8 cellular contexts compared by ENCODE assay signal in genomic region chr2:240585681-240586197, GRCh38. TPM values are rescaled to one million over a fixed set of nuclear protein-coding genes. Genes with fewer than 3 reads are reported as not detected.
DNase-seq lines count a peak whose midpoint lies in the region; ATAC-seq and TF ChIP-seq lines count a peak whose summit lies in the region.

No MANE protein-coding gene starts in this region.

- peaks cover 42% of the 10 kb centered on the region for H3K36me3 Mint-ChIP-seq in CD4-positive, alpha-beta T cell (ENCODE audit: low read depth)

- no peak for TF ChIP-seq CTCF in CD4-positive, alpha-beta T cell (IDR thresholded peaks at IDR 0.05)
- no peak for TF ChIP-seq CTCF in esophagus muscularis mucosa (IDR thresholded peaks at IDR 0.05)

- TF ChIP-seq EP300 in esophagus muscularis mucosa (IDR thresholded peaks at IDR 0.05) = no peak

- H3K4me1 ChIP-seq in SJCRH30 = peaks cover 9% of the 10 kb centered on the region
- peaks cover 37 to 59% (median 45%) of the 10 kb centered on the region in 4 donors for H3K4me1 ChIP-seq in esophagus muscularis mucosa
- peaks cover 29% of the 10 kb centered on the region for H3K4me1 ChIP-seq in neuron (ENCODE audit: insufficient read depth, low read length)

- peak overlapping the region; percentile 90 for H3K27ac Mint-ChIP-seq in CD4-positive, alpha-beta T cell

- 5% methylated on average over 16 of the region's 20 CpGs for WGBS in esophagus muscularis mucosa

- peak overlapping the region; percentile 55 for H2AFZ ChIP-seq in neuron (ENCODE audit: low read depth, low read length)

- H3K27me3 ChIP-seq in CD4-positive, alpha-beta T cell (ENCODE audit: control insufficient read depth, insufficient read depth, low read length) = no peaks in the 10 kb centered on the region
- H3K27me3 ChIP-seq in SJCRH30 (no peaks in the 10 kb centered on the region), esophagus muscularis mucosa (no peaks in the 10 kb centered on the region), neuron (ENCODE audit: insufficient read depth, low read length) (no peaks in the 10 kb centered on the region)

- H3K4me1 Mint-ChIP-seq in CD4-positive, alpha-beta T cell (ENCODE audit: low read depth) = peaks cover 50% of the 10 kb centered on the region

- intact Hi-C loops in CD4-positive, alpha-beta T cell (cut with DNase I, micrococcal nuclease) = loop anchor here (1.0 to 10.0 kb wide), 14 partner anchors 16 to 1102 kb away; partner anchors contain the start of genes ATG4B (in 1 of the 2), DTYMK (in 1 of the 2), GPC1 (in 1 of the 2) and MTERF4 (in 1 of the 2)
- intact Hi-C loops in esophagus muscularis mucosa (cut with DNase I) = no loop called here

- CTCF ChIA-PET in CD4-positive, alpha-beta T cell (lab: Charles Lee) = interaction anchor here (1.3 to 3.6 kb wide), 7 partner anchors 17 to 72 kb away, joined by 3 to 40 read pairs (median 10); partner anchors contain the start of genes DUSP28 and RNPEPL1

- DNase-seq in CD4-positive, alpha-beta T cell = no peak
- no peak for DNase-seq in SJCRH30
- no peak for DNase-seq in esophagus muscularis mucosa (ENCODE audit: extremely low spot score)
- DNase-seq in iPS-NIHi7 (ENCODE audit: extremely low spot score) = no peak

- POLR2A ChIA-PET in CD4-positive, alpha-beta T cell (lab: Charles Lee) = interaction anchor here (1.0 to 6.1 kb wide), 12 partner anchors 9 to 1101 kb away, joined by 3 to 224 read pairs (median 6); partner anchors contain the start of genes DTYMK, DUSP28, GPC1 and GPR35

- H3K27ac ChIP-seq in CD4-positive, alpha-beta T cell (ENCODE audit: low read depth, low read length) = peak overlapping the region; percentile 90
- H3K27ac ChIP-seq in SJCRH30 (peak overlapping the region; percentile 82), esophagus muscularis mucosa (replicated peaks in 1 of 4) (peak overlapping the region; percentile 91 to 94 (median 93))

- peak overlapping the region; percentile 95 for H3K4me3 Mint-ChIP-seq in CD4-positive, alpha-beta T cell

- H3K9me3 Mint-ChIP-seq in CD4-positive, alpha-beta T cell = no peaks in the 10 kb centered on the region

- H3K9me3 ChIP-seq in CD4-positive, alpha-beta T cell (ENCODE audit: control insufficient read depth, low read length) = no peaks in the 10 kb centered on the region
- H3K9me3 ChIP-seq in SJCRH30 (replicated peaks) = peaks cover 3% of the 10 kb centered on the region; the same call in 1 of the 2 replicates
- peaks cover 0 to 3% (median 0%) of the 10 kb centered on the region in 4 donors for H3K9me3 ChIP-seq in esophagus muscularis mucosa
- H3K9me3 ChIP-seq in neuron (ENCODE audit: low read length) = peaks cover 4% of the 10 kb centered on the region

- H3K4me3 ChIP-seq in SJCRH30 = peak overlapping the region; percentile 84
- H3K4me3 ChIP-seq in esophagus muscularis mucosa = peak overlapping the region; percentile 80 to 91 (median 86)
- H3K4me3 ChIP-seq in neuron (ENCODE audit: low read length) = peak overlapping the region; percentile 97

- no peak for ATAC-seq in CD4-positive, alpha-beta T cell (ENCODE audit: poor library complexity)
- ATAC-seq in activated CD4-positive, CD25-positive, alpha-beta regulatory T cell treated with anti-CD3 and anti-CD28 coated beads, Interleukin-2, amount 50 U/mL, for 24 hours = no peak
- no peak for ATAC-seq in GM19455 (IDR thresholded peaks at IDR 0.05; ENCODE audit: unreplicated experiment)
- no peak for ATAC-seq in HG03039 (IDR thresholded peaks at IDR 0.05; ENCODE audit: unreplicated experiment)

- TF ChIP-seq POLR2A in esophagus muscularis mucosa (IDR thresholded peaks at IDR 0.05; ENCODE audit: low read depth) = peak; percentile 45

- H3K27me3 Mint-ChIP-seq in CD4-positive, alpha-beta T cell = no peaks in the 10 kb centered on the region

- no peaks in the 10 kb centered on the region; the same call in 1 of the 2 replicates for H3K36me3 ChIP-seq in SJCRH30
- peaks cover 7 to 17% (median 17%) of the 10 kb centered on the region in 4 donors for H3K36me3 ChIP-seq in esophagus muscularis mucosa
- H3K36me3 ChIP-seq in neuron (ENCODE audit: insufficient read depth, low read length) = peaks cover 13% of the 10 kb centered on the region

RNA-seq across cellular contexts. Expression of gene CAPN10, which starts 0.8 kb away (rescaled TPM):
- total RNA-seq in CD4-positive, alpha-beta T cell = 10 to 100 TPM; 40.6 to 42.1 TPM
- total RNA-seq in SJCRH30 (2014; rRNA removed; shearing (Covaris generic)) = 23.1 and 27.4 TPM in 2 replicates
- 10 to 100 TPM; 16.7 to 29.2 (median 19.6) TPM for total RNA-seq in esophagus muscularis mucosa

RNA-seq across cellular contexts. Expression of gene RNPEPL1, which starts 17.5 kb away (rescaled TPM):
- total RNA-seq in CD4-positive, alpha-beta T cell = 10 to 100 TPM; 73.0 to 78.8 TPM
- total RNA-seq in SJCRH30 (2014; rRNA removed; shearing (Covaris generic)) = 6.0 and 8.4 TPM in 2 replicates
- 100 to 1,000 TPM in 1 of 4 donors, 10 to 100 TPM in 3; 57.3 to 135 (median 70.2) TPM for total RNA-seq in esophagus muscularis mucosa

RNA-seq across cellular contexts. Expression of gene DUSP28, which starts 25.6 kb away (rescaled TPM):
- total RNA-seq in CD4-positive, alpha-beta T cell = 10 to 100 TPM; 18.3 to 18.9 TPM
- 9.3 and 11.3 TPM in 2 replicates for total RNA-seq in SJCRH30 (2014; rRNA removed; shearing (Covaris generic))
- 1 to 10 TPM; 3.8 to 7.3 (median 4.8) TPM for total RNA-seq in esophagus muscularis mucosa

RNA-seq across cellular contexts. Expression of gene ANKMY1, which starts 28.0 kb away (rescaled TPM):
- 10 to 100 TPM; 25.7 to 26.2 TPM for total RNA-seq in CD4-positive, alpha-beta T cell
- 6.3 and 6.7 TPM in 2 replicates for total RNA-seq in SJCRH30 (2014; rRNA removed; shearing (Covaris generic))
- 10 to 100 TPM in 2 of 4 donors, 1 to 10 TPM in 2; 9.1 to 10.9 (median 10.2) TPM for total RNA-seq in esophagus muscularis mucosa

RNA-seq across cellular contexts. Expression of gene GPR35, which starts 39.5 kb away (rescaled TPM):
- 1 to 10 TPM; 7.1 to 7.2 TPM for total RNA-seq in CD4-positive, alpha-beta T cell
- 0.04 and 0.30 TPM in 2 replicates for total RNA-seq in SJCRH30 (2014; rRNA removed; shearing (Covaris generic))
- total RNA-seq in esophagus muscularis mucosa = 1 to 10 TPM; 1.8 to 4.0 (median 2.2) TPM
